Comparison of ENCODE assay signal across 1 cellular context in genomic region chr12:50641566-50641965, GRCh38.
A peak's percentile ranks its signal among the peaks of the same experiment; 100 is the strongest.
TF ChIP-seq lines count a peak whose summit lies in the region.

No MANE protein-coding gene starts in this region.

TF ChIP-seq in K562, 482 proteins besides CTCF, POLR2A, EP300 and RAD21 (continued from another document and continues in another):
- no peak for TF ChIP-seq ZNF445 (CRISPR knock-in tag; IDR thresholded peaks at IDR 0.05; ENCODE audit: low read depth)
- no peak for TF ChIP-seq TAF7 (tag; IDR thresholded peaks at IDR 0.05)
- TF ChIP-seq TCF7L2 (IDR thresholded peaks at IDR 0.05; ENCODE audit: low read depth, low read length) = no peak
- no peak for TF ChIP-seq ZSCAN32 (CRISPR knock-in tag; IDR thresholded peaks at IDR 0.05)
- no peak for TF ChIP-seq ZNF561 (CRISPR knock-in tag; conservative IDR thresholded peaks at IDR 0.05)
- TF ChIP-seq RBM14 (IDR thresholded peaks at IDR 0.05; ENCODE audit: borderline replicate concordance, insufficient read depth, low read depth, low read length) = no peak
- TF ChIP-seq HEY1 (CRISPR knock-in tag; IDR thresholded peaks at IDR 0.05; ENCODE audit: borderline replicate concordance) = no peak
- peak; percentile 73; the same call in 1 of the 2 replicates for TF ChIP-seq MYC (IDR thresholded peaks at IDR 0.05; ENCODE audit: low read depth, low read length)
- TF ChIP-seq MYC (CRISPR knock-in tag; IDR thresholded peaks at IDR 0.05; ENCODE audit: borderline replicate concordance, low read depth) = no peak
- no peak for TF ChIP-seq DEAF1 (CRISPR knock-in tag; IDR thresholded peaks at IDR 0.05)
- TF ChIP-seq DMBX1 (CRISPR knock-in tag; IDR thresholded peaks at IDR 0.05; ENCODE audit: borderline replicate concordance) = 0 out of 2 replicates have a peak, but pooled peaks have one; percentile 32
- no peak for TF ChIP-seq SAFB (IDR thresholded peaks at IDR 0.05; ENCODE audit: borderline replicate concordance, low read depth, low read length)
- no peak for TF ChIP-seq HINFP (tag; conservative IDR thresholded peaks at IDR 0.05; ENCODE audit: low read depth)
- TF ChIP-seq NCOR1 (IDR thresholded peaks at IDR 0.05) = peak; percentile 43; the same call in 1 of the 2 replicates
- no peak for TF ChIP-seq BDP1 (IDR thresholded peaks at IDR 0.05; ENCODE audit: insufficient read depth, insufficient read length)
- no peak for TF ChIP-seq CBX1 (IDR thresholded peaks at IDR 0.05; ENCODE audit: low read depth)
- peak; percentile 13; the same call in 1 of the 2 replicates for TF ChIP-seq EP400 (IDR thresholded peaks at IDR 0.05)
- TF ChIP-seq PRDM10 (IDR thresholded peaks at IDR 0.05; ENCODE audit: partially characterized antibody) = no peak
- no peak for TF ChIP-seq ATF2 (CRISPR knock-in tag; IDR thresholded peaks at IDR 0.05)
- TF ChIP-seq OTX1 (CRISPR knock-in tag; IDR thresholded peaks at IDR 0.05) = no peak
- TF ChIP-seq TRIM28 (IDR thresholded peaks at IDR 0.05) = no peak
- TF ChIP-seq TCF3 (CRISPR knock-in tag; IDR thresholded peaks at IDR 0.05) = peak; percentile 86
- TF ChIP-seq NFE2L1 (tag; IDR thresholded peaks at IDR 0.05; ENCODE audit: borderline replicate concordance, low read depth) = no peak
- TF ChIP-seq KLF16 (IDR thresholded peaks at IDR 0.05) = peak; percentile 5; the same call in 1 of the 2 replicates
- no peak for TF ChIP-seq ZNF12 (CRISPR knock-in tag; IDR thresholded peaks at IDR 0.05)
- TF ChIP-seq ZNF217 (CRISPR knock-in tag; IDR thresholded peaks at IDR 0.05) = no peak
- TF ChIP-seq ATF1 (CRISPR knock-in tag; IDR thresholded peaks at IDR 0.05) = no peak
- TF ChIP-seq ATF1 (tag; IDR thresholded peaks at IDR 0.05) = no peak
- TF ChIP-seq ZNF140 (CRISPR knock-in tag; IDR thresholded peaks at IDR 0.05) = no peak
- no peak for TF ChIP-seq KDM2B (CRISPR knock-in tag; IDR thresholded peaks at IDR 0.05)
- no peak for TF ChIP-seq THRA (IDR thresholded peaks at IDR 0.05)
- no peak for TF ChIP-seq RBM15 (IDR thresholded peaks at IDR 0.05; ENCODE audit: insufficient read depth, low read length)
- TF ChIP-seq ZNF263 (CRISPR knock-in tag; IDR thresholded peaks at IDR 0.05; ENCODE audit: borderline replicate concordance) = no peak
- no peak for TF ChIP-seq POLR3G (IDR thresholded peaks at IDR 0.05; ENCODE audit: extremely low read depth, insufficient read length, insufficient replicate concordance)
- no peak for TF ChIP-seq STAT6 (CRISPR knock-in tag; IDR thresholded peaks at IDR 0.05)
- TF ChIP-seq ZNF23 (CRISPR knock-in tag; IDR thresholded peaks at IDR 0.05) = no peak
- no peak for TF ChIP-seq GATAD2B (IDR thresholded peaks at IDR 0.05; ENCODE audit: borderline replicate concordance)
- 0 out of 4 replicates have a peak, but pooled peaks of 1 of the 2 experiments have one; percentile 18 for TF ChIP-seq NRF1 (conservative IDR thresholded peaks at IDR 0.05 in 1 of 2, IDR thresholded peaks at IDR 0.05 in 1 of 2)
- no peak for TF ChIP-seq CREM (IDR thresholded peaks at IDR 0.05; ENCODE audit: low read depth)
- no peak for TF ChIP-seq ZBTB2 (IDR thresholded peaks at IDR 0.05)
- no peak for TF ChIP-seq BRD9 (IDR thresholded peaks at IDR 0.05; ENCODE audit: low read depth, partially characterized antibody)
- TF ChIP-seq ARID1B (IDR thresholded peaks at IDR 0.05) = peak; percentile 75
- TF ChIP-seq ZNF609 (CRISPR knock-in tag; IDR thresholded peaks at IDR 0.05; ENCODE audit: borderline replicate concordance) = no peak
- no peak for TF ChIP-seq HOMEZ (CRISPR knock-in tag; IDR thresholded peaks at IDR 0.05)
- TF ChIP-seq KHSRP (IDR thresholded peaks at IDR 0.05) = no peak
